In the genomic region with DNA sequence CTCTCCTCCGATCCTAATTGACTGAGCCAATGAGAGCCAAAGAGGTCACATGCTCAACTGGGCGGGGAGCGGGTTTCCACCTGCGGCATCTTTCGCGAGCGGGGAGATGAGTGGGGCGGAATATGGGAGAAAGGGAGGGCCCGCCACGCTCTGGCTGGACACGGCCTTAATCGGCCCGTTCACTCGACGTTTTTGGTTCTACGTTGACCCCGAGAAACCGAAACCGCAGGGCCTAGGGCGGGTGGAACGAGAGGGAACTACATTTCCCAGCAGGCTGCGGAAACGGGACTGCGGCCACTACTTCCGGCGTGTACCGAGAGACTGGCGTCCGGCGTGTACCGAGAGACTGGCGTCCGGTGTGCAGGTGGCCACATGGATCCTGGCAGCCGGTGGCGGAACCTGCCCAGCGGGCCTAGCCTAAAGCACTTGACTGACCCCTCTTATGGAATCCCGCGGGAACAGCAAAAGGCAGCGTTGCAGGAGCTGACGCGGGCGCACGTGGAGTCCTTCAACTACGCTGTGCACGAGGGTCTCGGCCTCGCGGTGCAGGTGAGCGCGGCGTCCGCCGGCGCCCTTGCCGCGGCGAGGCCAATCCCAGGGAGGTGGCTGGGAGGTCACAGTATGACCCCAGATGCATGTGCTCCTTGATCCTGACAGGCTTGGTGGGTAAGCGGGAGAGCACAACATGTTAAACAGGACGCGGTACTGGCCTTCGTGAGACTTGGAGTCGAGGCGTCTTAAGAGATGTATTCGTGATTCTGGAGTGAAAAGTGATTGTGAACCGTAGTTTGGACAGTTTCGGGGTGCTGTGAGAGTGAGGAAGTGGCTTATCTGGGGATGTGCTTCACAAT, we compare ENCODE assay signal across 7 cellular contexts. TPM values are rescaled to one million over a fixed set of nuclear protein-coding genes. Genes with fewer than 3 reads are reported as not detected.
DNase-seq lines count a peak whose midpoint lies in the region; ATAC-seq, FAIRE-seq and TF ChIP-seq lines count a peak whose summit lies in the region.

A gene with protein sequence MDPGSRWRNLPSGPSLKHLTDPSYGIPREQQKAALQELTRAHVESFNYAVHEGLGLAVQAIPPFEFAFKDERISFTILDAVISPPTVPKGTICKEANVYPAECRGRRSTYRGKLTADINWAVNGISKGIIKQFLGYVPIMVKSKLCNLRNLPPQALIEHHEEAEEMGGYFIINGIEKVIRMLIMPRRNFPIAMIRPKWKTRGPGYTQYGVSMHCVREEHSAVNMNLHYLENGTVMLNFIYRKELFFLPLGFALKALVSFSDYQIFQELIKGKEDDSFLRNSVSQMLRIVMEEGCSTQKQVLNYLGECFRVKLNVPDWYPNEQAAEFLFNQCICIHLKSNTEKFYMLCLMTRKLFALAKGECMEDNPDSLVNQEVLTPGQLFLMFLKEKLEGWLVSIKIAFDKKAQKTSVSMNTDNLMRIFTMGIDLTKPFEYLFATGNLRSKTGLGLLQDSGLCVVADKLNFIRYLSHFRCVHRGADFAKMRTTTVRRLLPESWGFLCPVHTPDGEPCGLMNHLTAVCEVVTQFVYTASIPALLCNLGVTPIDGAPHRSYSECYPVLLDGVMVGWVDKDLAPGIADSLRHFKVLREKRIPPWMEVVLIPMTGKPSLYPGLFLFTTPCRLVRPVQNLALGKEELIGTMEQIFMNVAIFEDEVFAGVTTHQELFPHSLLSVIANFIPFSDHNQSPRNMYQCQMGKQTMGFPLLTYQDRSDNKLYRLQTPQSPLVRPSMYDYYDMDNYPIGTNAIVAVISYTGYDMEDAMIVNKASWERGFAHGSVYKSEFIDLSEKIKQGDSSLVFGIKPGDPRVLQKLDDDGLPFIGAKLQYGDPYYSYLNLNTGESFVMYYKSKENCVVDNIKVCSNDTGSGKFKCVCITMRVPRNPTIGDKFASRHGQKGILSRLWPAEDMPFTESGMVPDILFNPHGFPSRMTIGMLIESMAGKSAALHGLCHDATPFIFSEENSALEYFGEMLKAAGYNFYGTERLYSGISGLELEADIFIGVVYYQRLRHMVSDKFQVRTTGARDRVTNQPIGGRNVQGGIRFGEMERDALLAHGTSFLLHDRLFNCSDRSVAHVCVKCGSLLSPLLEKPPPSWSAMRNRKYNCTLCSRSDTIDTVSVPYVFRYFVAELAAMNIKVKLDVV (plus strand): TSS at position 343 of the 851 bp plus-strand sequence. CDS start 30 bp downstream, at position 373.

- no peaks in the 10 kb centered on the region for H3K9me2 ChIP-seq in hepatocyte (replicated peaks; ENCODE audit: insufficient read depth)

- H3K36me3 Mint-ChIP-seq in T-helper 2 cell treated with Interferon-gamma antibody and Interleukin-4, amounts not matched to agents 5 μg/mL and 100 μg/mL, for 36 hours (ENCODE audit: low read depth), result peaks cover 10% of the 10 kb centered on the region

- TF ChIP-seq CTCF in hepatocyte (IDR thresholded peaks at IDR 0.05; ENCODE audit: poor library complexity), result no peak

- no peaks in the 10 kb centered on the region for H3K27me3 Mint-ChIP-seq in T-helper 2 cell treated with Interferon-gamma antibody and Interleukin-4, amounts not matched to agents 5 μg/mL and 100 μg/mL, for 36 hours (ENCODE audit: low read depth)

- peaks cover 14% of the 10 kb centered on the region for H3K4me1 Mint-ChIP-seq in T-helper 2 cell treated with Interferon-gamma antibody and Interleukin-4, amounts not matched to agents 5 μg/mL and 100 μg/mL, for 36 hours (ENCODE audit: low read depth)

- peak; percentile 81 for ATAC-seq in HG02885 (IDR thresholded peaks at IDR 0.05; ENCODE audit: poor library complexity, unreplicated experiment)

- H3K79me2 ChIP-seq in hepatocyte, result peaks cover 41% of the 10 kb centered on the region

- H3K27ac ChIP-seq in hepatocyte, result peak within 1 kb of the TSS; percentile 97

- FAIRE-seq in GM18507 (lab: Jason Lieb, UNC), result peak; percentile 87

- H4K20me1 ChIP-seq in hepatocyte (ENCODE audit: insufficient read depth, poor library complexity, severe bottlenecking), result peaks cover 6% of the 10 kb centered on the region

- no peaks in the 10 kb centered on the region for H3K9me3 Mint-ChIP-seq in T-helper 2 cell treated with Interferon-gamma antibody and Interleukin-4, amounts not matched to agents 5 μg/mL and 100 μg/mL, for 36 hours

- H3K4me2 ChIP-seq in hepatocyte, result peak within 1 kb of the TSS; percentile 86

- H3K9me3 ChIP-seq in hepatocyte (ENCODE audit: low read depth), result no peaks in the 10 kb centered on the region

- DNase-seq in GM18507 (ENCODE audit: extremely low spot score, insufficient read length, low read depth) (peak; percentile 69), NCI-H1694 treated with DMSO at 0.1 percent for 48 hours (lab: John Stamatoyannopoulos, UW) (peak; percentile 85), astrocyte of the hippocampus (ENCODE audit: low read depth, low spot score) (peak; percentile 90), hepatocyte (ENCODE audit: low spot score) (peak; percentile 88), retina (peak; percentile 99)
- DNase-seq in T-helper 2 cell treated with Interferon-gamma antibody and Interleukin-4, amounts not matched to agents 5 μg/mL and 100 μg/mL, for 36 hours (ENCODE audit: low spot score), result peak; percentile 84

- no peaks in the 10 kb centered on the region for H3K36me3 ChIP-seq in hepatocyte (replicated peaks; ENCODE audit: insufficient read depth, low read depth)

- peak within 1 kb of the TSS; percentile 90 for H2AFZ ChIP-seq in hepatocyte

- H3K4me1 ChIP-seq in hepatocyte (ENCODE audit: insufficient read depth), result peaks cover 10% of the 10 kb centered on the region

- under 1% methylated on average over 66 of the region's 66 CpGs for WGBS in hepatocyte (ENCODE audit: low lambda C conversion rate, missing lambda C conversion rate)

- no peaks in the 10 kb centered on the region for H3K27me3 ChIP-seq in hepatocyte

- H3K4me3 ChIP-seq in hepatocyte, result peak within 1 kb of the TSS; percentile 69

- H3K27ac Mint-ChIP-seq in T-helper 2 cell treated with Interferon-gamma antibody and Interleukin-4, amounts not matched to agents 5 μg/mL and 100 μg/mL, for 36 hours, result no peak within 1 kb of the TSS

- H3K4me3 Mint-ChIP-seq in T-helper 2 cell treated with Interferon-gamma antibody and Interleukin-4, amounts not matched to agents 5 μg/mL and 100 μg/mL, for 36 hours, result no peak within 1 kb of the TSS

RNA-seq across cellular contexts. Expression of the gene that starts here (rescaled TPM):
- 16.4 and 17.5 TPM in 2 replicates for total RNA-seq in hepatocyte
- 7.7 and 9.7 TPM in 2 replicates for polyA plus RNA-seq in hepatocyte

Comparison
In these comparisons a context has a peak if more than half of its experiments do, and no peak if none do; other contexts are left out.
1. Peak in every context shown above with its lines: DNase-seq, ATAC-seq, H3K4me3 ChIP-seq and H3K27ac ChIP-seq.